In genomic region chr3:119289371-119289770, GRCh38 we compare ENCODE assay signal across 1 cellular context.
TF ChIP-seq lines count a peak whose summit lies in the region.

No MANE protein-coding gene starts in this region.

TF ChIP-seq in H1, 55 proteins besides CTCF, POLR2A, EP300 and RAD21 (continued from another document):
- TF ChIP-seq USF2 (IDR thresholded peaks at IDR 0.05; ENCODE audit: low read length) (no peak), EGR1 (IDR thresholded peaks at IDR 0.05; ENCODE audit: borderline replicate concordance, low read depth, low read length) (no peak), SIN3A (conservative IDR thresholded peaks at IDR 0.05 in 1 of 2, IDR thresholded peaks at IDR 0.05 in 1 of 2; ENCODE audit: low read depth in 1 of 2, low read length in 2 of 2) (no peak), SIRT6 (IDR thresholded peaks at IDR 0.05; ENCODE audit: low read length) (no peak), ZNF274 (IDR thresholded peaks at IDR 0.05; ENCODE audit: borderline replicate concordance, extremely low read depth, low read length) (no peak), ATF3 (IDR thresholded peaks at IDR 0.05; ENCODE audit: insufficient read depth, low read depth, low read length) (no peak), BRCA1 (IDR thresholded peaks at IDR 0.05; ENCODE audit: low read depth, low read length) (no peak)
